In genomic region chr13:111850976-111851375, GRCh38 we compare ENCODE assay signal across 8 cellular contexts.
"Had no signal": no experiment of that assay in that cellular context is flagged by ENCODE, and none has a peak within 500 bp of the region (broad histone marks: within the 10 kb centered on the region; RNA-seq: fewer than 3 reads in every experiment).

No MANE protein-coding gene starts in this region.

- H3K27ac ChIP-seq: GM23248 had no signal

- H3K9ac ChIP-seq: GM23248 had no signal

- DNase-seq: GM23248, GOT3, H7, H9, HCEC 1CT, HFFc6 had no signal

- H3K4me1 ChIP-seq: HAP-1 had no signal

- H3K9me3 ChIP-seq: HAP-1 had no signal

- ATAC-seq: HCT116 had no signal

- H3K36me3 ChIP-seq: HAP-1 had no signal

- H3K4me3 Mint-ChIP-seq: H9, HFFc6 had no signal

- H3K4me3 ChIP-seq: GM23248, HAP-1 had no signal

- H3K27ac Mint-ChIP-seq: H9, HFFc6 had no signal

- H2AFZ ChIP-seq: GM23248 had no signal
